In genomic region chr21:9070703-9071102, GRCh38 we compare ENCODE assay signal across 7 cellular contexts.
A peak's percentile ranks its signal among the peaks of the same experiment; 100 is the strongest.
DNase-seq lines count a peak whose midpoint lies in the region; ATAC-seq and TF ChIP-seq lines count a peak whose summit lies in the region.
"Not testable (repeated sequence)": the region's sequence is repeated elsewhere in the genome, so short reads cannot be mapped to it uniquely, and the experiment has no call there.

No MANE protein-coding gene starts in this region.

- not testable (repeated sequence) for H3K4me2 ChIP-seq in SK-N-SH

- not testable (repeated sequence) for H3K4me3 Mint-ChIP-seq in HFFc6; MCF 10A (ENCODE audit: unreplicated experiment)

- not testable (repeated sequence) for TF ChIP-seq EP300 in SK-N-SH (IDR thresholded peaks at IDR 0.05; ENCODE audit: borderline replicate concordance in 1 of 2, low read depth in 1 of 2, low read length in 1 of 2)

- not testable (repeated sequence) for H3K4me3 ChIP-seq in SK-N-SH (ENCODE audit: low read depth in 2 of 2, low read length in 1 of 2); heart right ventricle; lower lobe of right lung

- H3K27me3 Mint-ChIP-seq in HFFc6 (ENCODE audit: insufficient read depth); MCF 10A (ENCODE audit: insufficient read depth, unreplicated experiment): not testable (repeated sequence)

- H3K27me3 ChIP-seq in SK-N-SH (ENCODE audit: insufficient read depth); heart right ventricle; lower lobe of right lung (ENCODE audit: low read depth): not testable (repeated sequence)

- H3K4me1 Mint-ChIP-seq in HFFc6 (ENCODE audit: low read depth); MCF 10A (ENCODE audit: insufficient read depth, unreplicated experiment): not testable (repeated sequence)

- not testable (repeated sequence) for H3K9me2 ChIP-seq in SK-N-SH

- H3K9me3 Mint-ChIP-seq in HFFc6; MCF 10A (ENCODE audit: unreplicated experiment): not testable (repeated sequence)

- H3F3A ChIP-seq in SK-N-SH (replicated peaks; ENCODE audit: insufficient read depth), result not testable (repeated sequence)

- WGBS in SK-N-SH (ENCODE audit: low lambda C conversion rate), result no CpG with 5 or more reads among the region's 23 CpGs
- 46 to 61% methylated on average over 5 to 8 of the region's 23 CpGs for WGBS in heart right ventricle, 2 donors

- H3K9ac ChIP-seq in SK-N-SH, result not testable (repeated sequence)

- H2AFZ ChIP-seq in SK-N-SH (ENCODE audit: low read depth), result not testable (repeated sequence)

- CTCF ChIA-PET in SK-N-SH (lab: Yijun Ruan, JAX), result interaction anchor here (0.9 kb wide), 1 partner anchor 13 kb away, joined by 4 read pairs; no protein-coding TSS in a partner anchor
- CTCF ChIA-PET in MCF 10A (lab: Yijun Ruan, JAX), result not testable (repeated sequence)

- H4K20me1 ChIP-seq in SK-N-SH (ENCODE audit: insufficient read depth), result not testable (repeated sequence)

- not testable (repeated sequence) for H3K36me3 Mint-ChIP-seq in HFFc6 (ENCODE audit: low read depth); MCF 10A (ENCODE audit: insufficient read depth, unreplicated experiment)

- not testable (repeated sequence) for BruUV-seq in MCF 10A (replicated peaks; lab: Mats Ljungman, UMichigan)

- intact Hi-C loops in MCF 10A (cut with micrococcal nuclease); heart right ventricle (cut with DNase I); lower lobe of right lung (cut with DNase I): not testable (repeated sequence)

- H3K4me1 ChIP-seq in SK-N-SH (ENCODE audit: control insufficient read depth in 1 of 2, insufficient read depth in 2 of 2, low read depth in 1 of 2, low read length in 1 of 2); heart right ventricle; lower lobe of right lung: not testable (repeated sequence)

- not testable (repeated sequence) for H3K79me2 ChIP-seq in SK-N-SH (ENCODE audit: insufficient read depth)

- not testable (repeated sequence) for ATAC-seq in heart right ventricle, lower lobe of right lung

- not testable (repeated sequence) for DNase-seq in HFFc6; SK-N-SH; MCF 10A (ENCODE audit: unreplicated experiment); lower lobe of right lung
- DNase-seq in activated CD8-positive, alpha-beta memory T cell treated with anti-CD3 and anti-CD28 coated beads for 24 hours, result peak; percentile 55
- DNase-seq in heart right ventricle, result peak; percentile 9 to 26
- DNase-seq in stimulated activated CD8-positive, alpha-beta memory T cell treated with anti-CD3 and anti-CD28 coated beads, Interleukin-4, amount 100 ng/mL, for 48 hours, result peak; percentile 26

- not testable (repeated sequence) for H3K27ac Mint-ChIP-seq in HFFc6; MCF 10A (ENCODE audit: low read depth, unreplicated experiment)

- POLR2A ChIA-PET in SK-N-SH (lab: Yijun Ruan, JAX); MCF 10A (lab: Yijun Ruan, JAX): not testable (repeated sequence)

- TF ChIP-seq CTCF in HFFc6 (IDR thresholded peaks at IDR 0.05) (peak; percentile 39), SK-N-SH (IDR thresholded peaks at IDR 0.05) (peak; percentile 46), MCF 10A (IDR thresholded peaks at IDR 0.05; ENCODE audit: unreplicated experiment) (peak; percentile 9), heart right ventricle (IDR thresholded peaks at IDR 0.05) (peak in 5 of 9 donors; percentile 18 to 35 (median 28)), lower lobe of right lung (IDR thresholded peaks at IDR 0.05) (peak; percentile 20)

- not testable (repeated sequence) for H3K36me3 ChIP-seq in SK-N-SH (replicated peaks in 1 of 2; ENCODE audit: control insufficient read depth in 1 of 2, insufficient read depth in 2 of 2, low read length in 1 of 2); heart right ventricle; lower lobe of right lung

- not testable (repeated sequence) for H3K9me3 ChIP-seq in SK-N-SH, heart right ventricle, lower lobe of right lung

- TF ChIP-seq RAD21 in SK-N-SH (IDR thresholded peaks at IDR 0.05; ENCODE audit: low read length), result not testable (repeated sequence)

- not testable (repeated sequence) for H3K27ac ChIP-seq in SK-N-SH (ENCODE audit: low read depth in 2 of 2, low read length in 1 of 2); lower lobe of right lung
- H3K27ac ChIP-seq in heart right ventricle, result peak overlapping the region in 6 of 10 donors; percentile 39 to 72 (median 58)
